ENCODE assay signal across 10 cellular contexts in genomic region chr3:176867681-176868663, GRCh38.
DNase-seq lines count a peak whose midpoint lies in the region; ATAC-seq and TF ChIP-seq lines count a peak whose summit lies in the region.
"Had no signal": no experiment of that assay in that cellular context is flagged by ENCODE, and none has a peak within 500 bp of the region (broad histone marks: within the 10 kb centered on the region; RNA-seq: fewer than 3 reads in every experiment).

No MANE protein-coding gene starts in this region.

- no peak for TF ChIP-seq CTCF in hepatocyte (IDR thresholded peaks at IDR 0.05; ENCODE audit: poor library complexity)

- H3K9me2 ChIP-seq in hepatocyte (replicated peaks; ENCODE audit: insufficient read depth): no peaks in the 10 kb centered on the region

- no peak for ATAC-seq in left lobe of liver

- no peaks in the 10 kb centered on the region for H4K20me1 ChIP-seq in hepatocyte (ENCODE audit: insufficient read depth, poor library complexity, severe bottlenecking)

- no peak overlapping the region for H3K4me2 ChIP-seq in hepatocyte

- no peak for TF ChIP-seq POLR2A in erythroblast (IDR thresholded peaks at IDR 0.05; ENCODE audit: low read length)

- DNase-seq in COLO668 (lab: John Stamatoyannopoulos, UW; ENCODE audit: unreplicated experiment) (peak; percentile 86), NAMALWA (ENCODE audit: low spot score) (peak; percentile 6), NCI-H69 (lab: John Stamatoyannopoulos, UW) (peak; percentile 80), hepatocyte (ENCODE audit: low spot score) (peak; percentile 6), amniotic stem cell (lab: John Stamatoyannopoulos, UW) (no peak), left lobe of liver (ENCODE audit: low spot score) (no peak), erythroblast (lab: John Stamatoyannopoulos, UW) (no peak), HPDE6-E6E7 (ENCODE audit: extremely low spot score) (no peak)
- DNase-seq: islet precursor cell had no signal

- no peaks in the 10 kb centered on the region for H3K79me2 ChIP-seq in hepatocyte

- no peaks in the 10 kb centered on the region for H3K27me3 ChIP-seq in hepatocyte

- H3K4me3 ChIP-seq in hepatocyte: no peak overlapping the region
- H3K4me3 ChIP-seq: thoracic aorta had no signal

- H2AFZ ChIP-seq in hepatocyte: no peak overlapping the region

- H3K36me3 ChIP-seq in hepatocyte (replicated peaks; ENCODE audit: insufficient read depth, low read depth): no peaks in the 10 kb centered on the region
- H3K36me3 ChIP-seq: thoracic aorta had no signal

- H3K4me1 ChIP-seq in hepatocyte (ENCODE audit: insufficient read depth): no peaks in the 10 kb centered on the region

- no peak overlapping the region for H3K27ac ChIP-seq in hepatocyte
- H3K27ac ChIP-seq: thoracic aorta had no signal

- H3K9me3 ChIP-seq in hepatocyte (ENCODE audit: low read depth): no peaks in the 10 kb centered on the region
- H3K9me3 ChIP-seq: thoracic aorta had no signal

- WGBS in hepatocyte (ENCODE audit: low lambda C conversion rate, missing lambda C conversion rate): 84% methylated on average over 7 of the region's 7 CpGs

Comparison
In these comparisons a context has a peak if more than half of its experiments do, and no peak if none do; other contexts are left out.
1. DNase-seq: peak in COLO668 (single experiment), NAMALWA (single experiment), NCI-H69 (single experiment) and hepatocyte (single experiment); none in amniotic stem cell (single experiment), left lobe of liver (single experiment), erythroblast (0 of 2) and HPDE6-E6E7 (single experiment).